ENCODE assay signal across 8 cellular contexts in genomic region chr9:93028448-93029006, GRCh38. TPM values are rescaled to one million over a fixed set of nuclear protein-coding genes. Genes with fewer than 3 reads are reported as not detected.
DNase-seq lines count a peak whose midpoint lies in the region; ATAC-seq and TF ChIP-seq lines count a peak whose summit lies in the region.

No MANE protein-coding gene starts in this region.

- H3K27me3 ChIP-seq in CD4-positive, alpha-beta memory T cell (ENCODE audit: insufficient read depth, low read length), result no peaks in the 10 kb centered on the region

- ATAC-seq in natural killer cell treated with Interleukin-12 subunit alpha and Interleukin-12 subunit beta and Interleukin-15 and Interleukin-18, amount 100 ng/mL, for 72 hours, result peak; percentile 84 to 86
- no peak for ATAC-seq in GM18519 (IDR thresholded peaks at IDR 0.05; ENCODE audit: low FRiP score, unreplicated experiment)

- H3K9me3 Mint-ChIP-seq in CD4-positive, alpha-beta memory T cell, result peaks cover 0 to 2% (median 0%) of the 10 kb centered on the region in 8 donors
- no peaks in the 10 kb centered on the region for H3K9me3 Mint-ChIP-seq in natural killer cell treated with Interleukin-12 subunit alpha and Interleukin-12 subunit beta and Interleukin-15 and Interleukin-18, amount 100 ng/mL, for 72 hours
- no peaks in the 10 kb centered on the region for H3K9me3 Mint-ChIP-seq in chondrocyte (ENCODE audit: low read depth)

- no peak for TF ChIP-seq CTCF in chondrocyte (IDR thresholded peaks at IDR 0.05)

- POLR2A ChIA-PET in CD4-positive, alpha-beta memory T cell (lab: Charles Lee; ENCODE audit: partially characterized antibody), result interaction anchor here (0.6 to 23.8 kb wide), 37 partner anchors 5 to 178 kb away, joined by 3 to 654 read pairs (median 5); partner anchors contain the start of genes CARD19, NINJ1 and SUSD3

- H3K27ac Mint-ChIP-seq in CD4-positive, alpha-beta memory T cell, result peak overlapping the region; percentile 94 to 99 (median 96)
- peak overlapping the region; percentile 76 to 94 for H3K27ac Mint-ChIP-seq in natural killer cell treated with Interleukin-12 subunit alpha and Interleukin-12 subunit beta and Interleukin-15 and Interleukin-18, amount 100 ng/mL, for 72 hours
- no peak overlapping the region for H3K27ac Mint-ChIP-seq in chondrocyte (ENCODE audit: unreplicated experiment)

- peaks cover 60% of the 10 kb centered on the region for H3K36me3 ChIP-seq in CD4-positive, alpha-beta memory T cell (ENCODE audit: insufficient read depth, low read length)

- H3K36me3 Mint-ChIP-seq in CD4-positive, alpha-beta memory T cell, result peaks cover 68 to 80% of the 10 kb centered on the region in 2 donors
- H3K36me3 Mint-ChIP-seq in natural killer cell treated with Interleukin-12 subunit alpha and Interleukin-12 subunit beta and Interleukin-15 and Interleukin-18, amount 100 ng/mL, for 72 hours, result peaks cover 7% of the 10 kb centered on the region
- no peaks in the 10 kb centered on the region for H3K36me3 Mint-ChIP-seq in chondrocyte (ENCODE audit: low read depth)

- peaks cover 43 to 95% (median 78%) of the 10 kb centered on the region in 4 donors for H3K4me1 Mint-ChIP-seq in CD4-positive, alpha-beta memory T cell
- H3K4me1 Mint-ChIP-seq in natural killer cell treated with Interleukin-12 subunit alpha and Interleukin-12 subunit beta and Interleukin-15 and Interleukin-18, amount 100 ng/mL, for 72 hours (ENCODE audit: low read depth in 2 of 2), result peaks cover 30 to 31% of the 10 kb centered on the region in 2 donors
- H3K4me1 Mint-ChIP-seq in chondrocyte (ENCODE audit: low read depth), result peaks cover 3% of the 10 kb centered on the region

- no peaks in the 10 kb centered on the region for H3K9me3 ChIP-seq in CD4-positive, alpha-beta memory T cell (ENCODE audit: control insufficient read depth in 1 of 2, low read length in 2 of 2)

- H3K4me1 ChIP-seq in CD4-positive, alpha-beta memory T cell (ENCODE audit: insufficient read depth, low read length), result peaks cover 95% of the 10 kb centered on the region

- peak overlapping the region; percentile 91 for H3K27ac ChIP-seq in CD4-positive, alpha-beta memory T cell (ENCODE audit: low read depth, low read length)

- intact Hi-C loops in CD4-positive, alpha-beta memory T cell (cut with micrococcal nuclease), result loop anchor here (1.0 kb wide), 4 partner anchors 8 to 67 kb away; partner anchors contain the start of gene SUSD3

- H3K4me3 ChIP-seq in CD4-positive, alpha-beta memory T cell (ENCODE audit: low read length in 2 of 2), result peak overlapping the region; percentile 52 to 55

- H3K4me3 Mint-ChIP-seq in CD4-positive, alpha-beta memory T cell, result peak overlapping the region; percentile 82 to 90 (median 86)
- H3K4me3 Mint-ChIP-seq in natural killer cell treated with Interleukin-12 subunit alpha and Interleukin-12 subunit beta and Interleukin-15 and Interleukin-18, amount 100 ng/mL, for 72 hours, result peak overlapping the region; percentile 68
- no peak overlapping the region for H3K4me3 Mint-ChIP-seq in chondrocyte (ENCODE audit: unreplicated experiment)

- H3K27me3 Mint-ChIP-seq in CD4-positive, alpha-beta memory T cell, result no peaks in the 10 kb centered on the region
- no peaks in the 10 kb centered on the region for H3K27me3 Mint-ChIP-seq in natural killer cell treated with Interleukin-12 subunit alpha and Interleukin-12 subunit beta and Interleukin-15 and Interleukin-18, amount 100 ng/mL, for 72 hours
- peaks cover 23% of the 10 kb centered on the region for H3K27me3 Mint-ChIP-seq in chondrocyte (ENCODE audit: low read depth)

- DNase-seq in CD4-positive, alpha-beta memory T cell, result peak; percentile 84 to 94 (median 89)
- DNase-seq in NAMALWA (ENCODE audit: low spot score), result peak; percentile 68
- peak; percentile 45 for DNase-seq in activated CD8-positive, alpha-beta memory T cell treated with anti-CD3 and anti-CD28 coated beads, Interleukin-2, amount 50 U/mL, for 4 hours
- DNase-seq in natural killer cell treated with Interleukin-12 subunit alpha and Interleukin-12 subunit beta and Interleukin-15 and Interleukin-18, amount 100 ng/mL, for 72 hours (ENCODE audit: low spot score), result peak; percentile 75
- no peak for DNase-seq in NCI-H1417 treated with DMSO at 0.1 percent for 48 hours (lab: John Stamatoyannopoulos, UW)
- DNase-seq in chondrocyte (ENCODE audit: low spot score), result no peak
- no peak for DNase-seq in COLO668 (lab: John Stamatoyannopoulos, UW; ENCODE audit: unreplicated experiment)

- CTCF ChIA-PET in CD4-positive, alpha-beta memory T cell (lab: Charles Lee; ENCODE audit: partially characterized antibody), result interaction anchor here (0.8 to 2.5 kb wide), 22 partner anchors 10 to 538 kb away, joined by 3 to 13 read pairs (median 5); no protein-coding TSS in a partner anchor

RNA-seq across cellular contexts. Expression of gene SUSD3, which starts 30.0 kb away (rescaled TPM):
- 10 to 100 TPM; 58.3 to 63.7 TPM for total RNA-seq in CD4-positive, alpha-beta memory T cell
- 100 to 1,000 TPM; 149 to 199 TPM for polyA plus RNA-seq in CD4-positive, alpha-beta memory T cell
- total RNA-seq in natural killer cell treated with Interleukin-12 subunit alpha and Interleukin-12 subunit beta and Interleukin-15 and Interleukin-18, amount 100 ng/mL, for 72 hours, result 1 to 10 TPM in 1 of 2 donors, under 1 TPM in 1; 0.67 to 3.3 TPM
- total RNA-seq in chondrocyte, result not detected in 3 replicates

Comparison
In these comparisons a context has a peak if more than half of its experiments do, and no peak if none do; other contexts are left out.
1. DNase-seq: peak in CD4-positive, alpha-beta memory T cell (5 of 5), NAMALWA (single experiment), activated CD8-positive, alpha-beta memory T cell treated with anti-CD3 and anti-CD28 coated beads, Interleukin-2, amount 50 U/mL, for 4 hours (single experiment) and natural killer cell treated with Interleukin-12 subunit alpha and Interleukin-12 subunit beta and Interleukin-15 and Interleukin-18, amount 100 ng/mL, for 72 hours (single experiment); none in NCI-H1417 treated with DMSO at 0.1 percent for 48 hours (single experiment), chondrocyte (single experiment) and COLO668 (single experiment).
2. RNA of gene SUSD3, which starts 30.0 kb away (total RNA-seq): 58.3 to 63.7 TPM in CD4-positive, alpha-beta memory T cell; 0.67 to 3.3 TPM in natural killer cell treated with Interleukin-12 subunit alpha and Interleukin-12 subunit beta and Interleukin-15 and Interleukin-18, amount 100 ng/mL, for 72 hours and not detected in chondrocyte; every median in the first group is over 10 times any median in the second.